ENCODE assay signal across 2 cellular contexts in genomic region chr20:36847710-36848040, GRCh38.
A peak's percentile ranks its signal among the peaks of the same experiment; 100 is the strongest.
TF ChIP-seq lines count a peak whose summit lies in the region.

No MANE protein-coding gene starts in this region.

TF ChIP-seq in GM12878, 131 proteins besides CTCF, POLR2A, EP300 and RAD21 (continued from another document):
- peak; percentile 34 for TF ChIP-seq BCL3 (IDR thresholded peaks at IDR 0.05; ENCODE audit: borderline replicate concordance, insufficient read depth, low read depth, low read length, poor library complexity, severe bottlenecking)

TF ChIP-seq in GM23338, 12 proteins besides CTCF, POLR2A, EP300 and RAD21:
- no peak for TF ChIP-seq ZNF462 (CRISPR knock-in tag; IDR thresholded peaks at IDR 0.05)
- TF ChIP-seq EZH2 (IDR thresholded peaks at IDR 0.05; ENCODE audit: low read depth, unreplicated experiment) = no peak
- TF ChIP-seq, protein P1, sequence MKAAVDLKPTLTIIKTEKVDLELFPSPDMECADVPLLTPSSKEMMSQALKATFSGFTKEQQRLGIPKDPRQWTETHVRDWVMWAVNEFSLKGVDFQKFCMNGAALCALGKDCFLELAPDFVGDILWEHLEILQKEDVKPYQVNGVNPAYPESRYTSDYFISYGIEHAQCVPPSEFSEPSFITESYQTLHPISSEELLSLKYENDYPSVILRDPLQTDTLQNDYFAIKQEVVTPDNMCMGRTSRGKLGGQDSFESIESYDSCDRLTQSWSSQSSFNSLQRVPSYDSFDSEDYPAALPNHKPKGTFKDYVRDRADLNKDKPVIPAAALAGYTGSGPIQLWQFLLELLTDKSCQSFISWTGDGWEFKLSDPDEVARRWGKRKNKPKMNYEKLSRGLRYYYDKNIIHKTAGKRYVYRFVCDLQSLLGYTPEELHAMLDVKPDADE (IDR thresholded peaks at IDR 0.05) = no peak
- no peak for TF ChIP-seq NANOG (IDR thresholded peaks at IDR 0.05; ENCODE audit: borderline replicate concordance)
- TF ChIP-seq ZNF114 (CRISPR knock-in tag; IDR thresholded peaks at IDR 0.05) = no peak
- TF ChIP-seq CREB1 (CRISPR knock-in tag; IDR thresholded peaks at IDR 0.05; ENCODE audit: low read depth) = no peak
- TF ChIP-seq ZNF331 (CRISPR knock-in tag; IDR thresholded peaks at IDR 0.05; ENCODE audit: low read depth) = no peak
